In the genomic region with DNA sequence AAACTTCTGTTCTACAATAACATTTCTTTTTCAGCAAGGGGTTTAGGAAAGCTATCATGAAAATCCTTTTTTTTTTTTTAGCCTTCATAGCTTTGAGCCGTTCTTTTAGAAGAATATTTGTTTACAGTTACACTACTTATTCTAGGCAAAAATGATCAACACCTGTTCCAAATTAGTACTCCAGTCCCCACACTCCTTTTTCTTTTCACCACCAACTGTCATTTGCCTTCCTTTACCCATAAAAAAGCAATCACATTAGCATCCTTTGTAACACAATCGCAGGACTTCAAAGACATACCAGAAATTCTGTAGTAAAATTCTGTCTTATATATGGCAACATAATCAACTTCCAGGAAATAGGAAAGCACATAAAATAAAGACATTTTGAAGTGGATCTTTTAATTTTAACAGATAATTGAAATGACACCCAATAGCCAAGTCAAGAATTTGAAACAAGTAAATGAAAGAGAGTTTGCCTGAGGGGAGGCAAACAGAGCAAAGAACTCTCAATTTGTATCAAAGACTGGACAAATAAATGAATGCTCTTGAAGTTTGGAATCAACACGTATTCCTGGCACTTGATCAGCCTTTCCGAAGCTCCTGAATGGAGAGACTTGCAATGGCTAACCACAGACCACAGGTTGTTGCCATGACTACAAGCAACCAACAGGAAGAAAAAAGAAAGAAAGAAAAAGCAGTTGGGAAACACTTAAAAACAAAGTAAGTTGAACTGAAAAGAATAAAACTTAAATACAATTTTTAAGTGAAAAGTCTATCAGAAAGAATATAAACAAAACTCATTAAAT, we compare ENCODE assay signal across 12 cellular contexts.
DNase-seq lines count a peak whose midpoint lies in the region; ATAC-seq and TF ChIP-seq lines count a peak whose summit lies in the region.
"Had no signal": no experiment of that assay in that cellular context is flagged by ENCODE, and none has a peak within 500 bp of the region (broad histone marks: within the 10 kb centered on the region; RNA-seq: fewer than 3 reads in every experiment).

No MANE protein-coding gene starts in this region.

- peak overlapping the region; percentile 2 for H3K4me3 Mint-ChIP-seq in neural progenitor cell
- no peak overlapping the region for H3K4me3 Mint-ChIP-seq in glutamatergic neuron (ENCODE audit: unreplicated experiment)
- H3K4me3 Mint-ChIP-seq in natural killer cell: no peak overlapping the region
- H3K4me3 Mint-ChIP-seq: activated naive CD4-positive, alpha-beta T cell treated with anti-CD3 and anti-CD28 coated beads, Interleukin-2, amount 50 U/mL, for 24 hours; immature natural killer cell had no signal

- H3K79me2 ChIP-seq in neural progenitor cell (ENCODE audit: low read depth): no peaks in the 10 kb centered on the region

- peak overlapping the region; percentile 25 for H3K4me2 ChIP-seq in neural progenitor cell

- intact Hi-C loops in natural killer cell (cut with micrococcal nuclease): no loop called here

- H4K20me1 ChIP-seq in neural progenitor cell (ENCODE audit: low read depth): no peaks in the 10 kb centered on the region

- H3K9me3 Mint-ChIP-seq in neural progenitor cell (peaks cover 4% of the 10 kb centered on the region), glutamatergic neuron (ENCODE audit: unreplicated experiment) (peaks cover 3% of the 10 kb centered on the region), natural killer cell (peaks cover 0 to 2% of the 10 kb centered on the region in 2 donors)

- ATAC-seq in HG03108 (IDR thresholded peaks at IDR 0.05; ENCODE audit: unreplicated experiment): no peak
- no peak for ATAC-seq in natural killer cell

- peak; percentile 75 for DNase-seq in ELR (ENCODE audit: low read depth)
- peak; percentile 23 for DNase-seq in NCI-H2029 treated with DMSO at 0.1 percent for 48 hours (lab: John Stamatoyannopoulos, UW)
- peak; percentile 87 to 91 for DNase-seq in cardiac fibroblast (ENCODE audit: low read depth in 2 of 2)
- peak; percentile 54 for DNase-seq in neural progenitor cell (ENCODE audit: low spot score)
- DNase-seq in glutamatergic neuron: no peak
- DNase-seq in natural killer cell: no peak
- DNase-seq in activated CD8-positive, alpha-beta memory T cell treated with anti-CD3 and anti-CD28 coated beads, Interleukin-2, amount 50 U/mL, for 4 hours: no peak
- DNase-seq: immature natural killer cell; stimulated activated CD4-positive, alpha-beta T cell treated with anti-CD3 and anti-CD28 coated beads, Interleukin-4, amount 100 ng/mL, for 4 hours had no signal

- H3K27me3 ChIP-seq in neural progenitor cell: no peaks in the 10 kb centered on the region
- H3K27me3 ChIP-seq: SJSA1 had no signal

- TF ChIP-seq CTCF in cardiac fibroblast (IDR thresholded peaks at IDR 0.05; ENCODE audit: low read depth, low read length) (no peak), neural progenitor cell (IDR thresholded peaks at IDR 0.05) (no peak), glutamatergic neuron (IDR thresholded peaks at IDR 0.05; ENCODE audit: partially characterized antibody, unreplicated experiment) (no peak), natural killer cell (IDR thresholded peaks at IDR 0.05) (no peak)

- peak overlapping the region; percentile 54 for H2AFZ ChIP-seq in neural progenitor cell (replicated peaks)

- no peaks in the 10 kb centered on the region for H3K36me3 ChIP-seq in neural progenitor cell
- H3K36me3 ChIP-seq: SJSA1 had no signal

- no peaks in the 10 kb centered on the region for H3F3A ChIP-seq in neural progenitor cell (ENCODE audit: low read depth)

- H3K27me3 Mint-ChIP-seq in neural progenitor cell (ENCODE audit: insufficient read depth, low read depth) (peaks cover 2% of the 10 kb centered on the region), glutamatergic neuron (ENCODE audit: unreplicated experiment) (no peaks in the 10 kb centered on the region), natural killer cell (ENCODE audit: low read depth in 2 of 2) (no peaks in the 10 kb centered on the region)
- H3K27me3 Mint-ChIP-seq: activated naive CD4-positive, alpha-beta T cell treated with anti-CD3 and anti-CD28 coated beads, Interleukin-2, amount 50 U/mL, for 24 hours had no signal

- H3K4me1 ChIP-seq in neural progenitor cell: peaks cover 16% of the 10 kb centered on the region
- H3K4me1 ChIP-seq: SJSA1 had no signal

- H3K27ac ChIP-seq in neural progenitor cell: no peak overlapping the region
- H3K27ac ChIP-seq: SJSA1 had no signal

- no peaks in the 10 kb centered on the region for H3K9me3 ChIP-seq in neural progenitor cell (ENCODE audit: low read depth)
- H3K9me3 ChIP-seq: SJSA1 had no signal

- H3K4me1 Mint-ChIP-seq in neural progenitor cell: peaks cover 19% of the 10 kb centered on the region
- H3K4me1 Mint-ChIP-seq in glutamatergic neuron (ENCODE audit: low read depth, unreplicated experiment): peaks cover 5% of the 10 kb centered on the region
- H3K4me1 Mint-ChIP-seq in natural killer cell: no peaks in the 10 kb centered on the region
- H3K4me1 Mint-ChIP-seq: activated naive CD4-positive, alpha-beta T cell treated with anti-CD3 and anti-CD28 coated beads, Interleukin-2, amount 50 U/mL, for 24 hours had no signal

- H3K36me3 Mint-ChIP-seq in neural progenitor cell (peaks cover 3% of the 10 kb centered on the region), glutamatergic neuron (ENCODE audit: unreplicated experiment) (no peaks in the 10 kb centered on the region), natural killer cell (no peaks in the 10 kb centered on the region)
- H3K36me3 Mint-ChIP-seq: activated naive CD4-positive, alpha-beta T cell treated with anti-CD3 and anti-CD28 coated beads, Interleukin-2, amount 50 U/mL, for 24 hours; immature natural killer cell had no signal

- H3K27ac Mint-ChIP-seq in neural progenitor cell: peak overlapping the region; percentile 84
- no peak overlapping the region for H3K27ac Mint-ChIP-seq in glutamatergic neuron (ENCODE audit: unreplicated experiment)
- no peak overlapping the region for H3K27ac Mint-ChIP-seq in natural killer cell
- H3K27ac Mint-ChIP-seq: activated naive CD4-positive, alpha-beta T cell treated with anti-CD3 and anti-CD28 coated beads, Interleukin-2, amount 50 U/mL, for 24 hours; immature natural killer cell had no signal

- no peak overlapping the region for H3K9ac ChIP-seq in neural progenitor cell

- H3K4me3 ChIP-seq in cardiac fibroblast (replicated peaks in 1 of 2; ENCODE audit: low read depth in 2 of 2, low read length in 2 of 2) (no peak overlapping the region), neural progenitor cell (no peak overlapping the region)
- H3K4me3 ChIP-seq: SJSA1 had no signal

Comparison
In these comparisons a context has a peak if more than half of its experiments do, and no peak if none do; other contexts are left out.
1. DNase-seq: peak in ELR (single experiment), NCI-H2029 treated with DMSO at 0.1 percent for 48 hours (single experiment), cardiac fibroblast (2 of 2) and neural progenitor cell (single experiment); none in glutamatergic neuron (single experiment), natural killer cell (single experiment) and activated CD8-positive, alpha-beta memory T cell treated with anti-CD3 and anti-CD28 coated beads, Interleukin-2, amount 50 U/mL, for 4 hours (single experiment).